1 cellular context compared by ENCODE assay signal in genomic region chr11:59667812-59668187, GRCh38.
TF ChIP-seq lines count a peak whose summit lies in the region.

No MANE protein-coding gene starts in this region.

TF ChIP-seq in liver, 16 proteins besides CTCF, POLR2A, EP300 and RAD21 (continued from another document):
- TF ChIP-seq ZBTB33 (IDR thresholded peaks at IDR 0.05): no peak
- TF ChIP-seq TAF1 (conservative IDR thresholded peaks at IDR 0.05): no peak
TF ChIP-seq in liver: peak in this region for 9.
